ENCODE assay signal across 11 cellular contexts in the genomic region with DNA sequence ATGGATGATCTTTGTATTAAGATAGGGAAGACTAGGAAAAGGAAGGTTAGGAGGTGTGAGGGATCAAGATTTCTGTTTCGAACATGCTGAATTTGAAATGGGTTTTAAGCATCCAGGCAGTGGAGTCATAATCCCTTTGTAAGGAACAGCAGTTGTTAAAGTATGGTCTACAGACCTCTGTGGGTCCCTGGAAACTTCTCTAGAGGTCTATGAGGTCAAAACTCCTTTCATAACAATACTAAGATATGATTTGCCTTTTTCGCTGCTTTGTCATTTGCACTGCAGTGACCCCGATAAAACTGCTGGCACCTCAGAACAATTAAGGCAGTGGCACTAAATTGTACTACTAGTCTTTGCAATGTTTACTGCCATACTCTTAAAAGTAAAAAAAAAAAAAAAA. TPM values are rescaled to one million over a fixed set of nuclear protein-coding genes. Genes with fewer than 3 reads are reported as not detected.
DNase-seq lines count a peak whose midpoint lies in the region; ATAC-seq and TF ChIP-seq lines count a peak whose summit lies in the region.
"Had no signal": no experiment of that assay in that cellular context is flagged by ENCODE, and none has a peak within 500 bp of the region (broad histone marks: within the 10 kb centered on the region; RNA-seq: fewer than 3 reads in every experiment).

No MANE protein-coding gene starts in this region.

- peaks cover 74% of the 10 kb centered on the region for H3K79me2 ChIP-seq in DOHH2 (ENCODE audit: control insufficient read depth, low read length)

- peaks cover 12% of the 10 kb centered on the region for H4K20me1 ChIP-seq in DOHH2 (ENCODE audit: control insufficient read depth, insufficient read depth, low read depth, low read length)

- peaks cover 34% of the 10 kb centered on the region for H3K4me1 Mint-ChIP-seq in activated T-helper 2 cell treated with anti-CD3 and anti-CD28 coated beads, Interferon-gamma antibody, Interleukin-2, Interleukin-4, amounts not matched to agents 10 μg/mL and 5 μg/mL and 100 μg/mL, durations not matched to agents 14 hours and 24 hours and 36 hours (ENCODE audit: low read depth)
- H3K4me1 Mint-ChIP-seq in naive thymus-derived CD8-positive, alpha-beta T cell: peaks cover 10 to 35% (median 26%) of the 10 kb centered on the region in 4 donors

- H3K9me3 ChIP-seq in DOHH2 (ENCODE audit: control insufficient read depth, insufficient read depth, low read length): no peaks in the 10 kb centered on the region

- peak; percentile 8 for DNase-seq in KBM-7
- DNase-seq in activated T-helper 2 cell treated with anti-CD3 and anti-CD28 coated beads, Interferon-gamma antibody, Interleukin-2, Interleukin-4, amounts not matched to agents 10 μg/mL and 5 μg/mL and 100 μg/mL, durations not matched to agents 14 hours and 24 hours and 36 hours (ENCODE audit: low spot score): no peak
- DNase-seq in naive thymus-derived CD8-positive, alpha-beta T cell: no peak
- DNase-seq in retina: no peak
- DNase-seq in hepatic stellate cell (ENCODE audit: low spot score): no peak
- DNase-seq: anterior cingulate cortex; stimulated activated naive CD4-positive, alpha-beta T cell treated with Interleukin-2 at 50 U/mL for 16 hours had no signal

- ATAC-seq in naive thymus-derived CD8-positive, alpha-beta T cell: no peak
- no peak for ATAC-seq in GM18861 (IDR thresholded peaks at IDR 0.05; ENCODE audit: unreplicated experiment)
- no peak for ATAC-seq in HG03039 (IDR thresholded peaks at IDR 0.05; ENCODE audit: unreplicated experiment)
- ATAC-seq: esophagus mucosa had no signal

- in situ Hi-C loops in KBM-7 (cut with MboI; ENCODE audit: low pct_unique_long_range_greater_than_20kb, low sequenced_read_pairs): no loop called here

- H3K27me3 ChIP-seq in DOHH2 (ENCODE audit: control insufficient read depth, low read length): no peaks in the 10 kb centered on the region

- peaks cover 50% of the 10 kb centered on the region for H3K36me3 ChIP-seq in DOHH2 (ENCODE audit: control insufficient read depth, low read length)

- peaks cover 67% of the 10 kb centered on the region for H3K4me1 ChIP-seq in DOHH2 (ENCODE audit: control insufficient read depth, low read length)

- H3K27ac ChIP-seq in DOHH2 (ENCODE audit: low read depth, low read length): peak overlapping the region; percentile 69

- H3F3A ChIP-seq in DOHH2 (ENCODE audit: control insufficient read depth, insufficient read depth): peaks cover 6% of the 10 kb centered on the region; the same call in 1 of the 2 replicates

- TF ChIP-seq CTCF in DOHH2 (IDR thresholded peaks at IDR 0.05; ENCODE audit: low read depth, low read length, poor library complexity, severe bottlenecking): no peak

- H3K36me3 Mint-ChIP-seq in activated T-helper 2 cell treated with anti-CD3 and anti-CD28 coated beads, Interferon-gamma antibody, Interleukin-2, Interleukin-4, amounts not matched to agents 10 μg/mL and 5 μg/mL and 100 μg/mL, durations not matched to agents 14 hours and 24 hours and 36 hours (ENCODE audit: low read depth): peaks cover 27% of the 10 kb centered on the region
- H3K36me3 Mint-ChIP-seq in naive thymus-derived CD8-positive, alpha-beta T cell: peaks cover 0 to 5% (median 0%) of the 10 kb centered on the region in 3 donors

- H3K4me3 ChIP-seq in DOHH2 (ENCODE audit: low read length): peak overlapping the region; percentile 92

- no peaks in the 10 kb centered on the region for H3K9me2 ChIP-seq in DOHH2 (replicated peaks; ENCODE audit: control insufficient read depth, low read length)

- intact Hi-C loops in activated T-helper 2 cell treated with anti-CD3 and anti-CD28 coated beads, Interferon-gamma antibody, Interleukin-2, Interleukin-4, amounts not matched to agents 10 μg/mL and 5 μg/mL and 100 μg/mL, durations not matched to agents 14 hours and 24 hours and 36 hours (cut with micrococcal nuclease): no loop called here

- peak overlapping the region; percentile 95 for H3K4me2 ChIP-seq in DOHH2 (ENCODE audit: low read length)

- H3K27me3 Mint-ChIP-seq in activated T-helper 2 cell treated with anti-CD3 and anti-CD28 coated beads, Interferon-gamma antibody, Interleukin-2, Interleukin-4, amounts not matched to agents 10 μg/mL and 5 μg/mL and 100 μg/mL, durations not matched to agents 14 hours and 24 hours and 36 hours (ENCODE audit: low read depth): no peaks in the 10 kb centered on the region
- no peaks in the 10 kb centered on the region for H3K27me3 Mint-ChIP-seq in naive thymus-derived CD8-positive, alpha-beta T cell

- no peaks in the 10 kb centered on the region for H3K9me3 Mint-ChIP-seq in activated T-helper 2 cell treated with anti-CD3 and anti-CD28 coated beads, Interferon-gamma antibody, Interleukin-2, Interleukin-4, amounts not matched to agents 10 μg/mL and 5 μg/mL and 100 μg/mL, durations not matched to agents 14 hours and 24 hours and 36 hours
- H3K9me3 Mint-ChIP-seq in naive thymus-derived CD8-positive, alpha-beta T cell: no peaks in the 10 kb centered on the region

- H3K4me3 Mint-ChIP-seq in activated T-helper 2 cell treated with anti-CD3 and anti-CD28 coated beads, Interferon-gamma antibody, Interleukin-2, Interleukin-4, amounts not matched to agents 10 μg/mL and 5 μg/mL and 100 μg/mL, durations not matched to agents 14 hours and 24 hours and 36 hours (ENCODE audit: low read depth): peak overlapping the region; percentile 99
- peak overlapping the region in 9 of 10 donors; percentile 0 to 99 (median 41) for H3K4me3 Mint-ChIP-seq in naive thymus-derived CD8-positive, alpha-beta T cell

- POLR2A ChIA-PET in naive thymus-derived CD8-positive, alpha-beta T cell (lab: Charles Lee): no interaction called here

- peak overlapping the region; percentile 98 for H3K27ac Mint-ChIP-seq in activated T-helper 2 cell treated with anti-CD3 and anti-CD28 coated beads, Interferon-gamma antibody, Interleukin-2, Interleukin-4, amounts not matched to agents 10 μg/mL and 5 μg/mL and 100 μg/mL, durations not matched to agents 14 hours and 24 hours and 36 hours
- peak overlapping the region in 1 of 10 donors; percentile 100 for H3K27ac Mint-ChIP-seq in naive thymus-derived CD8-positive, alpha-beta T cell

RNA-seq across cellular contexts. Expression of a gene that starts 1.5 kb away (rescaled TPM):
- total RNA-seq in activated T-helper 2 cell treated with anti-CD3 and anti-CD28 coated beads, Interferon-gamma antibody, Interleukin-2, Interleukin-4, amounts not matched to agents 10 μg/mL and 5 μg/mL and 100 μg/mL, durations not matched to agents 14 hours and 24 hours and 36 hours: 31.0 and 34.1 TPM in 2 replicates
- 1 to 10 TPM; 1.3 to 1.6 TPM for total RNA-seq in naive thymus-derived CD8-positive, alpha-beta T cell
- 1 to 10 TPM in 2 of 3 donors, under 1 TPM in 1; 0.74 to 2.0 (median 1.7) TPM for polyA plus RNA-seq in naive thymus-derived CD8-positive, alpha-beta T cell

RNA-seq across cellular contexts. Expression of a gene that starts 21.8 kb away (rescaled TPM):
- 30.1 and 34.4 TPM in 2 replicates for total RNA-seq in activated T-helper 2 cell treated with anti-CD3 and anti-CD28 coated beads, Interferon-gamma antibody, Interleukin-2, Interleukin-4, amounts not matched to agents 10 μg/mL and 5 μg/mL and 100 μg/mL, durations not matched to agents 14 hours and 24 hours and 36 hours
- total RNA-seq in naive thymus-derived CD8-positive, alpha-beta T cell: 10 to 100 TPM; 20.6 to 22.2 TPM
- 10 to 100 TPM; 28.8 to 42.5 (median 41.7) TPM for polyA plus RNA-seq in naive thymus-derived CD8-positive, alpha-beta T cell

Comparison
In these comparisons a context has a peak if more than half of its experiments do, and no peak if none do; other contexts are left out.
1. RNA of a gene that starts 1.5 kb away (total RNA-seq): 31.0 to 34.1 TPM in activated T-helper 2 cell treated with anti-CD3 and anti-CD28 coated beads, Interferon-gamma antibody, Interleukin-2, Interleukin-4, amounts not matched to agents 10 μg/mL and 5 μg/mL and 100 μg/mL, durations not matched to agents 14 hours and 24 hours and 36 hours; 1.3 to 1.6 TPM in naive thymus-derived CD8-positive, alpha-beta T cell; every median in the first group is over 10 times any median in the second.